Comparison of ENCODE assay signal across 1 cellular context in the genomic region with DNA sequence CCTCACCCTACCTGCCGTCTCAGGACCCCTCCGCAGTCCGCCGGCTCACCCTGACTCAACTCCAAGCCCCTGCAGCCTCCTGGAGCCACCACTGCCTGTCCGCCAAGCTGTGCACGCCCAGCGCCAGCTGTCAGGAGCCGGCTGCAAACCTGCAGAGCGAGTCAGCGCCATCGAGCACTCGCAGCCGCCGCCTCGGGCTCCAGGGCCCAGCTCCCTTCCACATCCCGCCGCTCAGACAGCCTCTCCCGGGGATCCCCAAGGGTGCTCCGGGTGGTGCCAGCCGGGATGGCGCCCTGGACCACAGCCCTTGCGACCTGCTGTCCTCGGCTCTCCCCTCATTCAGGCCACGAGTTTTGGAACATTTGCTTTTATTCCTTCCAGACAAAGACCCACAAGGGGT.
A peak's percentile ranks its signal among the peaks of the same experiment; 100 is the strongest.
TF ChIP-seq lines count a peak whose summit lies in the region.

No MANE protein-coding gene starts in this region.

TF ChIP-seq in IMR-90, 13 proteins besides CTCF, POLR2A, EP300 and RAD21:
- no peak for TF ChIP-seq RCOR1 (IDR thresholded peaks at IDR 0.05; ENCODE audit: insufficient replicate concordance, low read length)
- peak; percentile 3; the same call in 1 of the 2 replicates for TF ChIP-seq BHLHE40 (IDR thresholded peaks at IDR 0.05; ENCODE audit: low read depth, low read length)
